8 cellular contexts compared by ENCODE assay signal in genomic region chr11:235998-236773, GRCh38. TPM values are rescaled to one million over a fixed set of nuclear protein-coding genes. Genes with fewer than 3 reads are reported as not detected.
DNase-seq lines count a peak whose midpoint lies in the region; ATAC-seq and TF ChIP-seq lines count a peak whose summit lies in the region.

SIRT3 (minus strand) TSS chr11:236342; CDS start chr11:236328, 14 bp downstream.

- no peaks in the 10 kb centered on the region for H3K9me3 ChIP-seq in heart right ventricle
- H3K9me3 ChIP-seq in upper lobe of left lung, result no peaks in the 10 kb centered on the region

- intact Hi-C loops in heart right ventricle (cut with DNase I) (loop anchor here in 4 of 10 donors (1.0 to 5.0 kb wide), 4 partner anchors 27 to 271 kb away; partner anchors contain the start of gene RNH1 (in 1 of the 4)), posterior vena cava (cut with DNase I) (loop anchor here in 1 of 2 donors (5.0 kb wide), 1 partner anchor 51 kb away; the partner anchor contains the start of gene PGGHG)

- TF ChIP-seq POLR2A in upper lobe of left lung (IDR thresholded peaks at IDR 0.05), result peak in 3 of 4 donors; percentile 23 to 69 (median 58)

- ATAC-seq in HG02623 (IDR thresholded peaks at IDR 0.05; ENCODE audit: unreplicated experiment) (peak; percentile 66), heart right ventricle (peak; percentile 88 to 94 (median 91)), upper lobe of left lung (ENCODE audit: low FRiP score in 2 of 2) (peak; percentile 94 to 96)

- TF ChIP-seq CTCF in GM12873 (IDR thresholded peaks at IDR 0.05; ENCODE audit: insufficient read depth, low read depth, low read length, missing control alignments) (peak; percentile 16), heart right ventricle (IDR thresholded peaks at IDR 0.05) (peak in 1 of 9 donors; percentile 12), upper lobe of left lung (IDR thresholded peaks at IDR 0.05) (peak in 5 of 6 experiments; percentile 19 to 52 (median 27))

- DNase-seq in NCI-H1105 treated with DMSO at 0.1 percent for 48 hours (lab: John Stamatoyannopoulos, UW) (peak; percentile 79), T-helper 1 cell (peak; percentile 77 to 88 (median 87)), heart right ventricle (peak; percentile 79 to 86), posterior vena cava (ENCODE audit: low spot score) (peak; percentile 95), upper lobe of left lung (peak; percentile 89 to 97)

- H3K4me3 ChIP-seq in heart right ventricle (peak within 1 kb of the TSS; percentile 76 to 98 (median 90)), upper lobe of left lung (peak within 1 kb of the TSS; percentile 80 to 98 (median 89))

- H3K36me3 ChIP-seq in heart right ventricle (peaks cover 0 to 47% (median 4%) of the 10 kb centered on the region in 9 donors), upper lobe of left lung (peaks cover 0 to 18% (median 5%) of the 10 kb centered on the region in 4 donors)

- TF ChIP-seq EP300 in upper lobe of left lung (IDR thresholded peaks at IDR 0.05), result no peak

- 0 to 2% (median 1%) methylated on average over 41 to 69 of the region's 69 CpGs for WGBS in adipose tissue, 3 donors
- WGBS in heart right ventricle, 2 donors, result 0 to 1% methylated on average over 44 to 65 of the region's 69 CpGs
- WGBS in upper lobe of left lung, 2 donors, result 0% methylated on average over 6 to 27 of the region's 69 CpGs

- H3K27me3 ChIP-seq in heart right ventricle, result no peaks in the 10 kb centered on the region
- H3K27me3 ChIP-seq in upper lobe of left lung, result no peaks in the 10 kb centered on the region

- H3K27ac ChIP-seq in adipose tissue (ENCODE audit: low read depth, low read length) (peak within 1 kb of the TSS; percentile 93), heart right ventricle (peak within 1 kb of the TSS; percentile 86 to 98 (median 94)), upper lobe of left lung (peak within 1 kb of the TSS; percentile 92 to 97 (median 96))

- peaks cover 0 to 37% (median 29%) of the 10 kb centered on the region in 9 donors for H3K4me1 ChIP-seq in heart right ventricle
- peaks cover 21 to 31% (median 23%) of the 10 kb centered on the region in 4 donors for H3K4me1 ChIP-seq in upper lobe of left lung

RNA-seq across cellular contexts. Expression of gene SIRT3, which starts in this region (rescaled TPM):
- polyA plus RNA-seq in adipose tissue, result 10 to 100 TPM; 15.8 to 18.8 (median 17.7) TPM
- 10 to 100 TPM; 33.1 to 50.2 (median 35.5) TPM for total RNA-seq in heart right ventricle
- 10 to 100 TPM; 18.5 to 23.3 TPM for polyA plus RNA-seq in heart right ventricle
- 10 to 100 TPM in 1 of 2 donors, 1 to 10 TPM in 1; 9.1 to 13.3 TPM for total RNA-seq in posterior vena cava
- total RNA-seq in upper lobe of left lung, result 10 to 100 TPM; 11.7 to 37.6 (median 24.0) TPM

Comparison
In these comparisons a context has a peak if more than half of its experiments do, and no peak if none do; other contexts are left out.
1. Peak in every context shown above with its lines: DNase-seq, ATAC-seq, H3K4me3 ChIP-seq and H3K27ac ChIP-seq.